18 cellular contexts compared by ENCODE assay signal in genomic region chr6:42969934-42970333, GRCh38. TPM values are rescaled to one million over a fixed set of nuclear protein-coding genes. Genes with fewer than 3 reads are reported as not detected.
A peak's percentile ranks its signal among the peaks of the same experiment; 100 is the strongest.
DNase-seq lines count a peak whose midpoint lies in the region; ATAC-seq, FAIRE-seq and TF ChIP-seq lines count a peak whose summit lies in the region.
"Had no signal": no experiment of that assay in that cellular context is flagged by ENCODE, and none has a peak within 500 bp of the region (broad histone marks: within the 10 kb centered on the region; RNA-seq: fewer than 3 reads in every experiment).

No MANE protein-coding gene starts in this region.

- H3K9me3 ChIP-seq in K562 (replicated peaks; ENCODE audit: control insufficient read depth, insufficient read depth, low read depth, low read length) = no peaks in the 10 kb centered on the region
- H3K9me3 ChIP-seq in esophagus squamous epithelium = no peaks in the 10 kb centered on the region
- H3K9me3 ChIP-seq in aorta (ENCODE audit: control insufficient read depth, low read length) = no peaks in the 10 kb centered on the region
- H3K9me3 ChIP-seq: BE2C had no signal

- no peak for TF ChIP-seq RAD21 in K562 (CRISPR knock-in tag; conservative IDR thresholded peaks at IDR 0.05 in 1 of 2, IDR thresholded peaks at IDR 0.05 in 1 of 2)

- TF ChIP-seq CTCF in K562 (IDR thresholded peaks at IDR 0.05 in 2 of 3, conservative IDR thresholded peaks at IDR 0.05 in 1 of 3; ENCODE audit: insufficient read depth in 2 of 3, low read depth in 1 of 3, low read length in 3 of 3) (no peak), esophagus squamous epithelium (IDR thresholded peaks at IDR 0.05) (no peak), coronary artery (IDR thresholded peaks at IDR 0.05) (no peak)

- H3K4me3 ChIP-seq in K562 (no peak overlapping the region), esophagus squamous epithelium (no peak overlapping the region), aorta (ENCODE audit: low read length in 2 of 2) (no peak overlapping the region), coronary artery (no peak overlapping the region)

- POLR2A ChIA-PET in K562 (lab: Yijun Ruan, JAX) = interaction anchor here (0.6 to 1.5 kb wide), 4 partner anchors 9 to 55 kb away, joined by 3 to 8 read pairs (median 3); partner anchors contain the start of gene PEX6

- H3K36me3 ChIP-seq in K562 (ENCODE audit: control insufficient read depth, insufficient read depth, low read length) = peaks cover 54% of the 10 kb centered on the region
- peaks cover 0 to 50% (median 22%) of the 10 kb centered on the region in 3 donors for H3K36me3 ChIP-seq in esophagus squamous epithelium
- peaks cover 0 to 10% of the 10 kb centered on the region in 2 donors for H3K36me3 ChIP-seq in aorta (ENCODE audit: control insufficient read depth in 1 of 2, insufficient read depth in 2 of 2, low read length in 1 of 2)

- TF ChIP-seq EP300 in K562 (IDR thresholded peaks at IDR 0.05; ENCODE audit: low read length) = no peak

- CTCF ChIA-PET in K562 (lab: Yijun Ruan, JAX; ENCODE audit: low intra/inter-chr PET ratio) = no interaction called here

- TF ChIP-seq POLR2A in K562 (conservative IDR thresholded peaks at IDR 0.05) = no peak
- TF ChIP-seq POLR2A in esophagus squamous epithelium (IDR thresholded peaks at IDR 0.05) = no peak

- H3K4me1 ChIP-seq in K562 (replicated peaks in 1 of 2; ENCODE audit: control insufficient read depth in 2 of 2, insufficient read depth in 2 of 2, low read length in 2 of 2) (peaks cover 8 to 23% of the 10 kb centered on the region in 2 experiments), esophagus squamous epithelium (peaks cover 3 to 4% (median 4%) of the 10 kb centered on the region in 3 donors), aorta (ENCODE audit: control insufficient read depth in 1 of 2, insufficient read depth in 2 of 2, low read length in 2 of 2) (no peaks in the 10 kb centered on the region)

- DNase-seq in ELF-1 (ENCODE audit: low read depth, low spot score) = peak; percentile 15
- no peak for DNase-seq in HTR-8/SVneo (ENCODE audit: insufficient read length, low spot score)
- DNase-seq in K562 (ENCODE audit: extremely low read depth in 1 of 4, low spot score in 3 of 4) = no peak
- DNase-seq in left lobe of liver (ENCODE audit: low spot score) = no peak
- DNase-seq in esophagus squamous epithelium (lab: John Stamatoyannopoulos, UW) = no peak
- no peak for DNase-seq in aorta
- DNase-seq in coronary artery (ENCODE audit: low spot score) = no peak
- DNase-seq in activated naive CD4-positive, alpha-beta T cell (lab: John Stamatoyannopoulos, UW) = no peak
- DNase-seq: BE2C; CD4-positive, alpha-beta memory T cell; DMS79 had no signal

- no peaks in the 10 kb centered on the region for H3K9me1 ChIP-seq in K562 (ENCODE audit: control insufficient read depth, insufficient read depth, low read length)

- H3K27ac ChIP-seq in K562 (ENCODE audit: extremely low read depth, low read depth, low read length) (peak overlapping the region; percentile 16; the same call in 2 of the 3 replicates), esophagus squamous epithelium (no peak overlapping the region), aorta (ENCODE audit: low read depth in 1 of 2, low read length in 2 of 2) (no peak overlapping the region), coronary artery (no peak overlapping the region)
- H3K27ac ChIP-seq: C4-2B had no signal

- in situ Hi-C loops in K562 (cut with MboI) = no loop called here

- H3K27me3 ChIP-seq in K562 (ENCODE audit: control insufficient read depth in 2 of 2, insufficient read depth in 2 of 2, low read length in 2 of 2) (no peaks in the 10 kb centered on the region), esophagus squamous epithelium (no peaks in the 10 kb centered on the region), aorta (ENCODE audit: control insufficient read depth in 1 of 2, insufficient read depth in 2 of 2, low read length in 1 of 2) (no peaks in the 10 kb centered on the region)
- H3K27me3 ChIP-seq: BE2C had no signal

- FAIRE-seq in HTR-8/SVneo (lab: Jason Lieb, UNC) = peak; percentile 4
- FAIRE-seq in K562 (lab: Jason Lieb, UNC) = no peak
- FAIRE-seq: A204.1, G401.6, GM12891, GM19239, H54 had no signal

- H3K79me2 ChIP-seq in K562 (ENCODE audit: control insufficient read depth, insufficient read depth, low read length) = 0 out of 3 replicates have a peak, but pooled peaks cover 1% of the 10 kb centered on the region

- no peak for ATAC-seq in K562
- ATAC-seq in left lobe of liver = peak; percentile 1
- no peak for ATAC-seq in aorta (ENCODE audit: low FRiP score)

- H2AFZ ChIP-seq in K562 (ENCODE audit: low read depth, low read length) = no peak overlapping the region

- peak overlapping the region in 1 of 2 experiments; percentile 31; a peak in 1 of 4 replicates for H3K9ac ChIP-seq in K562 (ENCODE audit: insufficient read depth in 1 of 2, low read depth in 2 of 2, low read length in 2 of 2)

- 80% methylated on average over 4 of the region's 4 CpGs for WGBS in K562 (ENCODE audit: insufficient coverage, low coverage, missing lambda C conversion rate)
- WGBS in esophagus squamous epithelium, 2 donors = 91 to 93% methylated on average over 3 to 4 of the region's 4 CpGs
- WGBS in aorta, 2 donors = 91 to 96% methylated on average over 4 of the region's 4 CpGs

- intact Hi-C loops in K562 (cut with micrococcal nuclease) (no loop called here), esophagus squamous epithelium (cut with DNase I) (loop anchor here (10.0 kb wide), 1 partner anchor 95 kb away; no protein-coding TSS in a partner anchor), aorta (cut with DNase I) (no loop called here)

- no peak overlapping the region for H3K4me2 ChIP-seq in K562 (ENCODE audit: insufficient read depth, low read length)

- no TSS peak for BruUV-seq in K562 (replicated peaks; lab: Mats Ljungman, UMichigan)

- H4K20me1 ChIP-seq in K562 (replicated peaks; ENCODE audit: control insufficient read depth, insufficient read depth, low read length) = no peaks in the 10 kb centered on the region

RNA-seq across cellular contexts. Expression of gene PEX6, which starts 9.0 kb away (rescaled TPM):
- 12.3 and 36.3 TPM in 2 replicates for total RNA-seq in K562 (2011; cell fraction: chromatin; rRNA removed; ENCODE audit: low replicate concordance)
- total RNA-seq in K562 (2011; cell fraction: nucleolus; rRNA removed) = 37.1 and 40.0 TPM in 2 replicates
- total RNA-seq in K562 (2011; cell fraction: nucleoplasm; rRNA removed) = 16.3 and 18.7 TPM in 2 replicates
- total RNA-seq in K562 (2014; rRNA removed) (17.0 and 26.9 TPM in 2 replicates), K562 (2014; rRNA removed; fragmentation: Illumina TruSeq; extraction: Trizol) (3.4 and 5.7 TPM in 2 replicates), K562 (2015; rRNA removed; fragmentation: Illumina TruSeq; extraction: Trizol) (6.9 and 8.0 TPM in 2 replicates), K562 (2021) (20.8 and 24.3 TPM in 2 replicates), left lobe of liver (25.4 TPM), esophagus squamous epithelium (10 to 100 TPM; 11.3 to 21.2 (median 17.1) TPM), aorta (10 to 100 TPM; 11.7 to 16.1 TPM)
- polyA plus RNA-seq in K562 (2011; rRNA removed) (6.4 and 10.9 TPM in 2 replicates), K562 (2014; fragmentation: Illumina TruSeq; extraction: Trizol) (9.6 and 10.6 TPM in 2 replicates), K562 (2014; fragmentation: Nextera tagmentation; extraction: Ambion mirVana) (under 1 TPM; 0.17 to 0.77 TPM), K562 (2014; rRNA removed) (12.3 and 14.1 TPM in 2 replicates), aorta (10 to 100 TPM; 13.8 to 22.0 TPM)
- polyA plus RNA-seq in K562 (2011; cell fraction: cytosol; rRNA removed) = 7.1 and 11.8 TPM in 2 replicates
- 39.8 and 55.5 TPM in 2 replicates for polyA plus RNA-seq in K562 (2011; cell fraction: nucleus; rRNA removed)
- polyA plus RNA-seq in K562 (2012) = 17.7 and 44.6 TPM in 2 replicates
- 5.5 and 6.9 TPM in 2 replicates for polyA minus RNA-seq in K562 (2011; rRNA and poly(A)+ RNA removed)
- polyA minus RNA-seq in K562 (2011; cell fraction: cytosol; rRNA and poly(A)+ RNA removed) = 8.5 and 10.8 TPM in 2 replicates
- polyA minus RNA-seq in K562 (2011; cell fraction: nucleus; rRNA and poly(A)+ RNA removed) = 10.7 and 12.7 TPM in 2 replicates

RNA-seq across cellular contexts. Expression of gene GNMT, which starts 9.4 kb away (rescaled TPM):
- 0.39 and 0.69 TPM in 2 replicates for total RNA-seq in K562 (2011; cell fraction: chromatin; rRNA removed; ENCODE audit: low replicate concordance)
- total RNA-seq in K562 (2011; cell fraction: nucleolus; rRNA removed) = not detected in 2 replicates
- 0.37 TPM in 1 of 2 replicates, not detected in the other for total RNA-seq in K562 (2011; cell fraction: nucleoplasm; rRNA removed)
- total RNA-seq in K562 (2014; rRNA removed) = not detected in 2 replicates
- not detected in 2 replicates for total RNA-seq in K562 (2014; rRNA removed; fragmentation: Illumina TruSeq; extraction: Trizol)
- total RNA-seq in K562 (2015; rRNA removed; fragmentation: Illumina TruSeq; extraction: Trizol) = not detected in 2 replicates
- total RNA-seq in K562 (2021) = 0.18 and 0.29 TPM in 2 replicates
- 0.11 and 0.19 TPM in 2 replicates for polyA plus RNA-seq in K562 (2011; rRNA removed)
- 0.09 and 0.22 TPM in 2 replicates for polyA plus RNA-seq in K562 (2011; cell fraction: cytosol; rRNA removed)
- 0.39 and 0.53 TPM in 2 replicates for polyA plus RNA-seq in K562 (2011; cell fraction: nucleus; rRNA removed)
- polyA plus RNA-seq in K562 (2012) = 0.14 and 0.51 TPM in 2 replicates
- polyA plus RNA-seq in K562 (2014; fragmentation: Illumina TruSeq; extraction: Trizol) = 0.15 TPM in 1 of 2 replicates, not detected in the other
- polyA plus RNA-seq in K562 (2014; fragmentation: Nextera tagmentation; extraction: Ambion mirVana) = not detected
- not detected in 2 replicates for polyA plus RNA-seq in K562 (2014; rRNA removed)
- polyA minus RNA-seq in K562 (2011; rRNA and poly(A)+ RNA removed) = not detected in 2 replicates
- polyA minus RNA-seq in K562 (2011; cell fraction: cytosol; rRNA and poly(A)+ RNA removed) = not detected in 2 replicates
- polyA minus RNA-seq in K562 (2011; cell fraction: nucleus; rRNA and poly(A)+ RNA removed) = not detected in 2 replicates
- 467 TPM for total RNA-seq in left lobe of liver
- under 1 TPM in 1 of 4 donors, not detected in 3; 0.76 TPM for total RNA-seq in esophagus squamous epithelium
- 1 to 10 TPM in 1 of 2 donors, under 1 TPM in 1; 0.88 to 1.2 TPM for total RNA-seq in aorta
- polyA plus RNA-seq in aorta = 1 to 10 TPM in 1 of 2 donors, not detected in 1; 1.2 TPM
- total RNA-seq: HT-29 had no signal

RNA-seq across cellular contexts. Expression of gene PPP2R5D, which starts 14.4 kb away (rescaled TPM):
- total RNA-seq in K562 (2011; cell fraction: chromatin; rRNA removed; ENCODE audit: low replicate concordance) = 38.6 and 59.6 TPM in 2 replicates
- 30.7 and 31.6 TPM in 2 replicates for total RNA-seq in K562 (2011; cell fraction: nucleolus; rRNA removed)
- total RNA-seq in K562 (2011; cell fraction: nucleoplasm; rRNA removed) = 27.2 and 28.7 TPM in 2 replicates
- total RNA-seq in K562 (2014; rRNA removed) (45.2 and 50.5 TPM in 2 replicates), K562 (2014; rRNA removed; fragmentation: Illumina TruSeq; extraction: Trizol) (35.3 and 36.3 TPM in 2 replicates), K562 (2015; rRNA removed; fragmentation: Illumina TruSeq; extraction: Trizol) (37.4 and 37.7 TPM in 2 replicates), K562 (2021) (45.3 and 45.5 TPM in 2 replicates), left lobe of liver (14.8 TPM), esophagus squamous epithelium (10 to 100 TPM; 15.6 to 35.9 (median 27.4) TPM), aorta (10 to 100 TPM; 22.9 to 31.7 TPM)
- polyA plus RNA-seq in K562 (2011; rRNA removed) (55.5 and 63.3 TPM in 2 replicates), K562 (2014; fragmentation: Illumina TruSeq; extraction: Trizol) (68.8 and 96.1 TPM in 2 replicates), K562 (2014; fragmentation: Nextera tagmentation; extraction: Ambion mirVana) (1 to 10 TPM; 1.3 to 1.9 TPM), K562 (2014; rRNA removed) (36.6 and 38.4 TPM in 2 replicates), aorta (10 to 100 TPM; 20.3 to 31.5 TPM)
- 54.5 and 68.2 TPM in 2 replicates for polyA plus RNA-seq in K562 (2011; cell fraction: cytosol; rRNA removed)
- polyA plus RNA-seq in K562 (2011; cell fraction: nucleus; rRNA removed) = 67.6 and 72.7 TPM in 2 replicates
- polyA plus RNA-seq in K562 (2012) = 38.2 and 39.5 TPM in 2 replicates
- 68.3 and 79.2 TPM in 2 replicates for polyA minus RNA-seq in K562 (2011; rRNA and poly(A)+ RNA removed)
- polyA minus RNA-seq in K562 (2011; cell fraction: cytosol; rRNA and poly(A)+ RNA removed) = 33.3 and 34.8 TPM in 2 replicates
- polyA minus RNA-seq in K562 (2011; cell fraction: nucleus; rRNA and poly(A)+ RNA removed) = 7.9 and 13.9 TPM in 2 replicates

RNA-seq across cellular contexts. Expression of gene CNPY3, which starts 40.7 kb away (rescaled TPM):
- total RNA-seq in K562 (2011; cell fraction: chromatin; rRNA removed; ENCODE audit: low replicate concordance) = 18.3 and 44.9 TPM in 2 replicates
- total RNA-seq in K562 (2011; cell fraction: nucleolus; rRNA removed) = 45.9 and 49.0 TPM in 2 replicates
- total RNA-seq in K562 (2011; cell fraction: nucleoplasm; rRNA removed) = 33.3 and 38.0 TPM in 2 replicates
- total RNA-seq in K562 (2014; rRNA removed) = 20.0 and 26.6 TPM in 2 replicates
- total RNA-seq in K562 (2014; rRNA removed; fragmentation: Illumina TruSeq; extraction: Trizol) = 11.5 and 15.0 TPM in 2 replicates
- total RNA-seq in K562 (2015; rRNA removed; fragmentation: Illumina TruSeq; extraction: Trizol) = 23.5 and 24.6 TPM in 2 replicates
- 32.4 and 32.8 TPM in 2 replicates for total RNA-seq in K562 (2021)
- 21.0 and 21.2 TPM in 2 replicates for polyA plus RNA-seq in K562 (2011; rRNA removed)
- polyA plus RNA-seq in K562 (2011; cell fraction: cytosol; rRNA removed) = 21.0 and 26.7 TPM in 2 replicates
- 19.2 and 25.6 TPM in 2 replicates for polyA plus RNA-seq in K562 (2011; cell fraction: nucleus; rRNA removed)
- 29.2 and 58.6 TPM in 2 replicates for polyA plus RNA-seq in K562 (2012)
- 34.4 and 37.4 TPM in 2 replicates for polyA plus RNA-seq in K562 (2014; fragmentation: Illumina TruSeq; extraction: Trizol)
- 1 to 10 TPM; 2.4 to 3.9 TPM for polyA plus RNA-seq in K562 (2014; fragmentation: Nextera tagmentation; extraction: Ambion mirVana)
- 27.0 and 30.5 TPM in 2 replicates for polyA plus RNA-seq in K562 (2014; rRNA removed)
- polyA minus RNA-seq in K562 (2011; rRNA and poly(A)+ RNA removed) = 19.4 and 24.5 TPM in 2 replicates
- 10.2 and 11.7 TPM in 2 replicates for polyA minus RNA-seq in K562 (2011; cell fraction: cytosol; rRNA and poly(A)+ RNA removed)
- 5.1 and 7.9 TPM in 2 replicates for polyA minus RNA-seq in K562 (2011; cell fraction: nucleus; rRNA and poly(A)+ RNA removed)
- 50.3 TPM for total RNA-seq in left lobe of liver
- 10 to 100 TPM; 10.3 to 24.6 (median 17.7) TPM for total RNA-seq in esophagus squamous epithelium
- total RNA-seq in aorta = 10 to 100 TPM; 28.8 to 50.1 TPM
- polyA plus RNA-seq in aorta = 10 to 100 TPM; 28.3 to 36.1 TPM

RNA-seq across cellular contexts. Expression of gene MEA1, which starts 43.8 kb away (rescaled TPM):
- 15.3 and 36.8 TPM in 2 replicates for total RNA-seq in K562 (2011; cell fraction: chromatin; rRNA removed; ENCODE audit: low replicate concordance)
- 27.6 and 32.5 TPM in 2 replicates for total RNA-seq in K562 (2011; cell fraction: nucleolus; rRNA removed)
- total RNA-seq in K562 (2011; cell fraction: nucleoplasm; rRNA removed) = 30.6 and 41.0 TPM in 2 replicates
- total RNA-seq in K562 (2014; rRNA removed) (120 and 154 TPM in 2 replicates), K562 (2014; rRNA removed; fragmentation: Illumina TruSeq; extraction: Trizol) (126 and 153 TPM in 2 replicates), K562 (2015; rRNA removed; fragmentation: Illumina TruSeq; extraction: Trizol) (201 and 209 TPM in 2 replicates), K562 (2021) (86.8 and 91.5 TPM in 2 replicates), left lobe of liver (20.2 TPM), esophagus squamous epithelium (10 to 100 TPM; 28.9 to 56.6 (median 49.1) TPM), aorta (10 to 100 TPM; 44.5 to 44.6 TPM)
- polyA plus RNA-seq in K562 (2011; rRNA removed) (119 and 138 TPM in 2 replicates), K562 (2014; fragmentation: Illumina TruSeq; extraction: Trizol) (156 and 199 TPM in 2 replicates), K562 (2014; fragmentation: Nextera tagmentation; extraction: Ambion mirVana) (100 to 1,000 TPM; 152 to 210 TPM), K562 (2014; rRNA removed) (141 and 143 TPM in 2 replicates), aorta (100 to 1,000 TPM in 1 of 2 donors, 10 to 100 TPM in 1; 93.5 to 110 TPM)
- polyA plus RNA-seq in K562 (2011; cell fraction: cytosol; rRNA removed) = 111 and 124 TPM in 2 replicates
- 44.3 and 46.6 TPM in 2 replicates for polyA plus RNA-seq in K562 (2011; cell fraction: nucleus; rRNA removed)
- 119 and 152 TPM in 2 replicates for polyA plus RNA-seq in K562 (2012)
- 75.7 and 85.3 TPM in 2 replicates for polyA minus RNA-seq in K562 (2011; rRNA and poly(A)+ RNA removed)
- 24.2 and 36.6 TPM in 2 replicates for polyA minus RNA-seq in K562 (2011; cell fraction: cytosol; rRNA and poly(A)+ RNA removed)
- 12.1 and 21.3 TPM in 2 replicates for polyA minus RNA-seq in K562 (2011; cell fraction: nucleus; rRNA and poly(A)+ RNA removed)

Comparison
In these comparisons a context has a peak if more than half of its experiments do, and no peak if none do; other contexts are left out.
1. RNA of gene GNMT, which starts 9.4 kb away (total RNA-seq): 467 TPM in left lobe of liver (single experiment); 0.88 to 1.2 TPM in aorta, 0.18 to 0.69 TPM in K562 and 0.76 TPM in esophagus squamous epithelium; every median in the first group is over 100 times any median in the second.